ENCODE assay signal across 8 cellular contexts in genomic region chr14:62126885-62127478, GRCh38.
DNase-seq lines count a peak whose midpoint lies in the region; ATAC-seq and TF ChIP-seq lines count a peak whose summit lies in the region.

No MANE protein-coding gene starts in this region.

- peaks cover 25% of the 10 kb centered on the region for H3K27me3 ChIP-seq in suprapubic skin

- no peak for TF ChIP-seq EP300 in suprapubic skin (IDR thresholded peaks at IDR 0.05)

- peak; percentile 67 for TF ChIP-seq CTCF in astrocyte of the cerebellum (IDR thresholded peaks at IDR 0.05; ENCODE audit: low read depth, low read length, missing control alignments)
- peak; percentile 14 to 65 for TF ChIP-seq CTCF in suprapubic skin (IDR thresholded peaks at IDR 0.05)

- TF ChIP-seq POLR2A in suprapubic skin (IDR thresholded peaks at IDR 0.05): no peak

- no peak overlapping the region for H3K27ac ChIP-seq in suprapubic skin

- no peaks in the 10 kb centered on the region for H3K9me3 ChIP-seq in suprapubic skin

- no peaks in the 10 kb centered on the region for H3K36me3 ChIP-seq in suprapubic skin

- 13% methylated on average over 7 of the region's 7 CpGs for WGBS in suprapubic skin

- in situ Hi-C loops in Caki2 (cut with HindIII; ENCODE audit: low pct_unique_long_range_greater_than_20kb, low sequenced_read_pairs): no loop called here
- in situ Hi-C loops in astrocyte of the cerebellum (cut with HindIII; ENCODE audit: low sequenced_read_pairs): no loop called here

- H3K4me3 ChIP-seq in astrocyte of the cerebellum (ENCODE audit: low read depth, low read length) (no peak overlapping the region), suprapubic skin (no peak overlapping the region)

- ATAC-seq in GM19023 (IDR thresholded peaks at IDR 0.05; ENCODE audit: unreplicated experiment): peak; percentile 67
- ATAC-seq in HG03469 (IDR thresholded peaks at IDR 0.05; ENCODE audit: unreplicated experiment): peak; percentile 65
- ATAC-seq in HG03460 (IDR thresholded peaks at IDR 0.05; ENCODE audit: unreplicated experiment): no peak

- peaks cover 5% of the 10 kb centered on the region for H3K4me1 ChIP-seq in suprapubic skin

- DNase-seq in Caki2 (ENCODE audit: low read depth): peak; percentile 22
- DNase-seq in NCI-H524 (lab: John Stamatoyannopoulos, UW): peak; percentile 59 to 91
- DNase-seq in astrocyte of the cerebellum (ENCODE audit: low read depth): peak; percentile 55
- peak; percentile 39 for DNase-seq in iPS-NIHi7 (ENCODE audit: extremely low spot score)
- no peak for DNase-seq in suprapubic skin (ENCODE audit: low spot score in 2 of 2)

Comparison
In these comparisons a context has a peak if more than half of its experiments do, and no peak if none do; other contexts are left out.
1. DNase-seq: peak in Caki2 (single experiment), NCI-H524 (2 of 2), astrocyte of the cerebellum (single experiment) and iPS-NIHi7 (single experiment); none in suprapubic skin (0 of 2).